ENCODE assay signal across 7 cellular contexts in genomic region chr3:177597325-177598109, GRCh38.
DNase-seq lines count a peak whose midpoint lies in the region; ATAC-seq and TF ChIP-seq lines count a peak whose summit lies in the region.

No MANE protein-coding gene starts in this region.

- ATAC-seq in T-cell (replicated peaks in 1 of 4) (peak; percentile 89 to 94 (median 92)), upper lobe of right lung (peak; percentile 48)

- intact Hi-C loops in upper lobe of right lung (cut with DNase I): no loop called here

- DNase-seq in GM13976 (ENCODE audit: low spot score): peak; percentile 22
- peak; percentile 86 for DNase-seq in H4 (ENCODE audit: low spot score)
- peak; percentile 98 for DNase-seq in NCI-H1092 (lab: John Stamatoyannopoulos, UW)
- DNase-seq in T-cell: peak in 21 of 34 experiments; percentile 1 to 38 (median 13)
- DNase-seq in dermis microvascular lymphatic vessel endothelial cell (ENCODE audit: low read depth in 2 of 2): peak; percentile 82 to 88
- DNase-seq in midbrain (lab: John Stamatoyannopoulos, UW): peak; percentile 77
- no peak for DNase-seq in upper lobe of right lung

- no peaks in the 10 kb centered on the region for H3K36me3 Mint-ChIP-seq in T-cell

- no peaks in the 10 kb centered on the region for H3K27me3 ChIP-seq in upper lobe of right lung

- no peak overlapping the region for H3K4me3 ChIP-seq in upper lobe of right lung

- H3K9me3 ChIP-seq in upper lobe of right lung: no peaks in the 10 kb centered on the region

- no peaks in the 10 kb centered on the region for H3K27me3 Mint-ChIP-seq in T-cell

- TF ChIP-seq CTCF in GM13976 (IDR thresholded peaks at IDR 0.05; ENCODE audit: borderline replicate concordance, control extremely low read depth, extremely low read depth, insufficient read depth, missing control alignments): no peak
- TF ChIP-seq CTCF in upper lobe of right lung (IDR thresholded peaks at IDR 0.05): no peak

- H3K27ac Mint-ChIP-seq in T-cell: peak overlapping the region; percentile 95 to 98

- no peaks in the 10 kb centered on the region for H3K36me3 ChIP-seq in upper lobe of right lung

- H3K27ac ChIP-seq in upper lobe of right lung: peak overlapping the region; percentile 45

- H3K4me1 ChIP-seq in upper lobe of right lung: peaks cover 50% of the 10 kb centered on the region

- CTCF ChIA-PET in T-cell (lab: Charles Lee): interaction anchor here (0.6 to 1.6 kb wide), 3 partner anchors 237 to 547 kb away, joined by 3 read pairs; partner anchors contain the start of gene TBL1XR1 (in 1 of the 2)

- in situ Hi-C loops in GM13976 (cut with MboI; ENCODE audit: low sequenced_read_pairs, unreplicated experiment): no loop called here

- H3K4me1 Mint-ChIP-seq in T-cell: peaks cover 82 to 85% (median 84%) of the 10 kb centered on the region in 3 donors

- H3K9me3 Mint-ChIP-seq in T-cell: no peaks in the 10 kb centered on the region

- POLR2A ChIA-PET in T-cell (lab: Charles Lee): interaction anchor here in 1 of 2 donors (0.6 kb wide), 1 partner anchor 148 kb away, joined by 3 read pairs; no protein-coding TSS in a partner anchor

- H3K4me3 Mint-ChIP-seq in T-cell: peak overlapping the region; percentile 55 to 71 (median 64)
